In genomic region chr1:81414417-81415087, GRCh38 we compare ENCODE assay signal across 9 cellular contexts.
DNase-seq lines count a peak whose midpoint lies in the region; ATAC-seq and TF ChIP-seq lines count a peak whose summit lies in the region.
"Had no signal": no experiment of that assay in that cellular context is flagged by ENCODE, and none has a peak within 500 bp of the region (broad histone marks: within the 10 kb centered on the region; RNA-seq: fewer than 3 reads in every experiment).

No MANE protein-coding gene starts in this region.

- TF ChIP-seq CTCF in 22Rv1 (IDR thresholded peaks at IDR 0.05) = peak; percentile 89
- peak; percentile 92 for TF ChIP-seq CTCF in GM12875 (IDR thresholded peaks at IDR 0.05; ENCODE audit: borderline replicate concordance, insufficient read depth, low read depth, low read length)
- TF ChIP-seq CTCF in coronary artery (IDR thresholded peaks at IDR 0.05) = peak; percentile 74
- TF ChIP-seq CTCF in lower leg skin (IDR thresholded peaks at IDR 0.05) = peak in 1 of 3 donors; percentile 23

- WGBS in lower leg skin, 2 donors = 29 to 34% methylated on average over 13 of the region's 13 CpGs

- intact Hi-C loops in lower leg skin (cut with DNase I; ENCODE audit: low total_unique reads) = no loop called here

- DNase-seq in NCI-H1092 treated with DMSO at 0.1 percent for 48 hours (lab: John Stamatoyannopoulos, UW) (peak; percentile 58), coronary artery (ENCODE audit: low spot score) (peak; percentile 75), lower leg skin (ENCODE audit: low spot score in 2 of 2) (peak; percentile 60 to 95), SIG-M5 treated with dmso at 0.1 percent for 504 hours (lab: John Stamatoyannopoulos, UW; ENCODE audit: unreplicated experiment) (no peak), SKM-1 treated with dmso at 0.1 percent for 144 hours (lab: John Stamatoyannopoulos, UW; ENCODE audit: unreplicated experiment) (no peak)

- no peak overlapping the region for H3K4me3 ChIP-seq in GM12875 (ENCODE audit: low read depth, low read length)
- peak overlapping the region; percentile 29 for H3K4me3 ChIP-seq in coronary artery
- no peak overlapping the region for H3K4me3 ChIP-seq in lower leg skin (ENCODE audit: low read depth, poor library complexity, severe bottlenecking)

- ATAC-seq in HG02610 (IDR thresholded peaks at IDR 0.05; ENCODE audit: unreplicated experiment) = peak; percentile 95

- no peak overlapping the region for H3K27ac ChIP-seq in 22Rv1
- H3K27ac ChIP-seq in coronary artery = no peak overlapping the region
- H3K27ac ChIP-seq: epithelial cell of prostate had no signal

- TF ChIP-seq POLR2A in lower leg skin (IDR thresholded peaks at IDR 0.05) = no peak

Comparison
In these comparisons a context has a peak if more than half of its experiments do, and no peak if none do; other contexts are left out.
1. DNase-seq: peak in NCI-H1092 treated with DMSO at 0.1 percent for 48 hours (single experiment), coronary artery (single experiment) and lower leg skin (2 of 2); none in SIG-M5 treated with dmso at 0.1 percent for 504 hours (single experiment) and SKM-1 treated with dmso at 0.1 percent for 144 hours (single experiment).